In the genomic region with DNA sequence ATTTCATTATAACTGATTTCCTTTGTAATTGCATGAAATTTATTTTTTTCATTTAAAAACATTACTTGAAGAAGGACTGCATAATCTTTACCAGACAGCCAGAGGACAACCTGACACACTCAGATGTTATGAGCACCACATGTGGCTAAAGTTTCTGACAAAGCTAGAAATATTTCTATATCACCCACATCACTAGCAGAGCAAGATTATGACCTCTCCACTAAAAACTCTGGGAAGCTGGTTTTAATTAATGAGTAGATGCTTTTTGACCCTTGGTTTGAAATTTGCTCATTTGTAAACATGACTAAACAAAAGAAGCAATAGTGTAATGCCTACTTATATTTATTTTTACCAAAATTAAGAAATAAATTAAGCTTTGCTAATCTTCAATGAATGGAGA, we compare ENCODE assay signal across 23 cellular contexts.
DNase-seq lines count a peak whose midpoint lies in the region; ATAC-seq, FAIRE-seq and TF ChIP-seq lines count a peak whose summit lies in the region.
"Had no signal": no experiment of that assay in that cellular context is flagged by ENCODE, and none has a peak within 500 bp of the region (broad histone marks: within the 10 kb centered on the region; RNA-seq: fewer than 3 reads in every experiment).

No MANE protein-coding gene starts in this region.

- H3K9me3 Mint-ChIP-seq in astrocyte (ENCODE audit: unreplicated experiment) (no peaks in the 10 kb centered on the region), glutamatergic neuron (ENCODE audit: unreplicated experiment) (no peaks in the 10 kb centered on the region)

- H3K36me3 ChIP-seq in astrocyte (ENCODE audit: insufficient read depth, low read length) (no peaks in the 10 kb centered on the region), heart right ventricle (no peaks in the 10 kb centered on the region)

- TF ChIP-seq CTCF in astrocyte (IDR thresholded peaks at IDR 0.05; ENCODE audit: insufficient read depth, low read depth, low read length) (no peak), heart right ventricle (IDR thresholded peaks at IDR 0.05) (no peak), glutamatergic neuron (IDR thresholded peaks at IDR 0.05; ENCODE audit: partially characterized antibody, unreplicated experiment) (no peak)

- no peak overlapping the region for H2AFZ ChIP-seq in astrocyte (ENCODE audit: low read depth, low read length)
- H2AFZ ChIP-seq: PC-9 had no signal

- H3K4me3 ChIP-seq in astrocyte (ENCODE audit: insufficient read depth, low read depth, low read length) (no peak overlapping the region), heart right ventricle (no peak overlapping the region)
- H3K4me3 ChIP-seq: A549, PC-9 had no signal

- H3K27me3 Mint-ChIP-seq in astrocyte (ENCODE audit: low read depth, unreplicated experiment) (no peaks in the 10 kb centered on the region), glutamatergic neuron (ENCODE audit: unreplicated experiment) (no peaks in the 10 kb centered on the region)

- H3K36me3 Mint-ChIP-seq in astrocyte (ENCODE audit: low read depth, unreplicated experiment) (no peaks in the 10 kb centered on the region), glutamatergic neuron (ENCODE audit: unreplicated experiment) (no peaks in the 10 kb centered on the region)
- H3K36me3 Mint-ChIP-seq: CD8-positive, alpha-beta T cell had no signal

- H3K4me1 Mint-ChIP-seq in astrocyte (ENCODE audit: low read depth, unreplicated experiment) (no peaks in the 10 kb centered on the region), glutamatergic neuron (ENCODE audit: low read depth, unreplicated experiment) (no peaks in the 10 kb centered on the region)

- no peak for FAIRE-seq in astrocyte (lab: Jason Lieb, UNC)
- FAIRE-seq: A549, GM12892, HepG2 had no signal

- H3K27ac Mint-ChIP-seq in astrocyte (ENCODE audit: unreplicated experiment) (no peak overlapping the region), glutamatergic neuron (ENCODE audit: unreplicated experiment) (no peak overlapping the region)
- H3K27ac Mint-ChIP-seq: CD8-positive, alpha-beta T cell had no signal

- H4K20me1 ChIP-seq in astrocyte (ENCODE audit: insufficient read depth, low read length), result no peaks in the 10 kb centered on the region

- H3K4me2 ChIP-seq in astrocyte (ENCODE audit: low read length), result no peak overlapping the region
- H3K4me2 ChIP-seq: A549, PC-9 had no signal

- H3K4me1 ChIP-seq in astrocyte (ENCODE audit: insufficient read depth, low read length) (peaks cover 8% of the 10 kb centered on the region), heart right ventricle (no peaks in the 10 kb centered on the region)
- H3K4me1 ChIP-seq: A549, Caco-2 had no signal

- H3K27ac ChIP-seq in astrocyte (ENCODE audit: low read depth, low read length) (no peak overlapping the region), heart right ventricle (no peak overlapping the region)
- H3K27ac ChIP-seq: A549, C4-2B, PC-9 had no signal

- H3K9me3 ChIP-seq in astrocyte (ENCODE audit: insufficient read depth, low read depth, low read length), result no peaks in the 10 kb centered on the region
- H3K9me3 ChIP-seq in heart right ventricle, result no peaks in the 10 kb centered on the region
- H3K9me3 ChIP-seq: A549, Caco-2 had no signal

- H3K4me3 Mint-ChIP-seq in astrocyte (ENCODE audit: unreplicated experiment) (no peak overlapping the region), glutamatergic neuron (ENCODE audit: unreplicated experiment) (no peak overlapping the region)
- H3K4me3 Mint-ChIP-seq: CD8-positive, alpha-beta T cell had no signal

- DNase-seq in GM03348 (ENCODE audit: low spot score), result peak; percentile 4
- peak; percentile 47 for DNase-seq in astrocyte (ENCODE audit: low read depth)
- DNase-seq in fibroblast of gingiva (ENCODE audit: low read depth), result peak; percentile 65
- DNase-seq in stimulated activated CD4-positive, alpha-beta T cell treated with anti-CD3 and anti-CD28 coated beads, Interleukin-1b, Interleukin-23, amount 100 ng/mL, for 48 hours, result no peak
- DNase-seq in heart right ventricle, result no peak
- no peak for DNase-seq in glutamatergic neuron
- DNase-seq: Caco-2; CD8-positive, alpha-beta T cell; GF-D8; Karpas-422; NCI-H1092 treated with DMSO at 0.1 percent for 48 hours; NCI-H1436; NCI-H187; NCI-H2081 treated with DMSO at 0.1 percent for 48 hours; NCI-H526; PC-9; RPMI8226; SHP77 had no signal

- H3K79me2 ChIP-seq in astrocyte (ENCODE audit: insufficient read depth, low read length), result no peaks in the 10 kb centered on the region

- ATAC-seq in heart right ventricle, result no peak
- ATAC-seq in HG03108 (IDR thresholded peaks at IDR 0.05; ENCODE audit: unreplicated experiment), result no peak
- ATAC-seq: A549; CD8-positive, alpha-beta T cell; HepG2 had no signal

- intact Hi-C loops in heart right ventricle (cut with DNase I), result no loop called here

- no peaks in the 10 kb centered on the region for H3K27me3 ChIP-seq in astrocyte (ENCODE audit: insufficient read depth, low read length)
- H3K27me3 ChIP-seq in heart right ventricle, result no peaks in the 10 kb centered on the region

- no peak overlapping the region for H3K9ac ChIP-seq in astrocyte (ENCODE audit: low read length)

Comparison
In these comparisons a context has a peak if more than half of its experiments do, and no peak if none do; other contexts are left out.
1. DNase-seq: peak in GM03348 (single experiment), astrocyte (single experiment) and fibroblast of gingiva (single experiment); none in stimulated activated CD4-positive, alpha-beta T cell treated with anti-CD3 and anti-CD28 coated beads, Interleukin-1b, Interleukin-23, amount 100 ng/mL, for 48 hours (single experiment), heart right ventricle (0 of 2) and glutamatergic neuron (single experiment).